1 cellular context compared by ENCODE assay signal in the genomic region with DNA sequence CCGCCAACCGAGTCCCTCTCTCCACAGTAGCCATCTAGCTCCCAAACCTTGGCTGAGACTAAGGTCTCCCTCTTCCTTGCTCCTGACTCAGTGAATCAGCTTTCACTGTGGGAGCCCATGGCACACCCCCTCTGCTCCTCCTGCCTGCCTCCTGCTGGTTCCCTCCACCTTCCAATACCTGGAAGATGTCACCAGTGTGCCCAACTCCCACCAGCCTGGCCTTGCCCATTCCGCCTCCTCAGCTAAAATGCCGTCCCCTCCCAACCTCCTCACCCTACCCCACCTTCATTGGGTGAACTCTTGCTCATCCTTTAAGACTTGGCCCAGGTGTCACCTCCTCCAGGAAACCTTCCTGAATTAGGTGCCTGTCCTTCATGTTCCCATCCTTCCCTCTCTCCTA.
TF ChIP-seq lines count a peak whose summit lies in the region.

No MANE protein-coding gene starts in this region.

TF ChIP-seq in GM23338, 12 proteins besides CTCF, POLR2A, EP300 and RAD21 (continued from another document):
- TF ChIP-seq ZNF462 (CRISPR knock-in tag; IDR thresholded peaks at IDR 0.05) (no peak), JUNB (IDR thresholded peaks at IDR 0.05; ENCODE audit: unreplicated experiment) (no peak), EZH2 (IDR thresholded peaks at IDR 0.05; ENCODE audit: low read depth, unreplicated experiment) (no peak), CREB1 (CRISPR knock-in tag; IDR thresholded peaks at IDR 0.05; ENCODE audit: low read depth) (no peak), STAT1 (IDR thresholded peaks at IDR 0.05; ENCODE audit: unreplicated experiment) (no peak), ZNF114 (CRISPR knock-in tag; IDR thresholded peaks at IDR 0.05) (no peak), POLR2AphosphoS5 (IDR thresholded peaks at IDR 0.05; ENCODE audit: low read depth) (no peak), ZNF331 (CRISPR knock-in tag; IDR thresholded peaks at IDR 0.05; ENCODE audit: low read depth) (no peak), NANOG (IDR thresholded peaks at IDR 0.05; ENCODE audit: borderline replicate concordance) (no peak)
- TF ChIP-seq, protein P1, sequence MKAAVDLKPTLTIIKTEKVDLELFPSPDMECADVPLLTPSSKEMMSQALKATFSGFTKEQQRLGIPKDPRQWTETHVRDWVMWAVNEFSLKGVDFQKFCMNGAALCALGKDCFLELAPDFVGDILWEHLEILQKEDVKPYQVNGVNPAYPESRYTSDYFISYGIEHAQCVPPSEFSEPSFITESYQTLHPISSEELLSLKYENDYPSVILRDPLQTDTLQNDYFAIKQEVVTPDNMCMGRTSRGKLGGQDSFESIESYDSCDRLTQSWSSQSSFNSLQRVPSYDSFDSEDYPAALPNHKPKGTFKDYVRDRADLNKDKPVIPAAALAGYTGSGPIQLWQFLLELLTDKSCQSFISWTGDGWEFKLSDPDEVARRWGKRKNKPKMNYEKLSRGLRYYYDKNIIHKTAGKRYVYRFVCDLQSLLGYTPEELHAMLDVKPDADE (IDR thresholded peaks at IDR 0.05), result no peak
